ENCODE assay signal across 1 cellular context in the genomic region with DNA sequence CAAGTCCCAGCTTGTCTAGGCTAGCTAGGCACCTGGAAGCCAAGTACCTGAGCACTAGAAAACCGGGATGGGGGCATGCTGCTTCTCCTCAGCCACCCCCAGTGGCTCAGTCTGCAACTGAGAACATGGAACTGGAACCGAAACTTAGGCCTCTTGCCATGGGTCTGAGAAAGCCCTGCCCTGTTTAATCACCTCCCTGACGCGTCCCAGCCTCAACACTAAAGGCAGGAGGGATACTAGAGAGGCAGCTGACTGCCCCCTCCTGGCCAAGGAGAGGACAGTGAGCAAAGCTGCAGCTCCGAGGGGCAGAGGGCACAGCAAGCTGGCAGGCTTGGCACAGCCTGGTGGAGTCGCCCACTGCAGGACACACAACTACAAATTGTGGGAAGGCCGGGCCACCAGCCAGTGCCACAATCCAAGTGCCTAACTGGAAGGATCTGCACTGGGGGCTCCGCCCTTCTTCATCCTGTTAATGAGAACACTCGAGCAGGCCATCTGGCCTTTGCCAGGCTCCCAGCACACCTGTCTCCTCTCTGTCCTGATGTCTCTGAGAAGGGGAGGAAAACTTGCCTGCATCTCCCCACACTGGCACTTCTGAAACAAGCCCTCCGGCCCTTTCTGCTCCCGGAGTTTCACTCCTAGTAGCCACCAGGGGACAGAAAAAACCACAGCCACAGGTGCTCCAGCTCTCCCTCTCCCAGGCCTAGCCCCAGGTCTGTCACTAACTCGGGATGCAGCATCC.
TF ChIP-seq lines count a peak whose summit lies in the region.

No MANE protein-coding gene starts in this region.

TF ChIP-seq in endothelial cell of umbilical vein, 7 proteins besides CTCF, POLR2A, EP300 and RAD21:
- TF ChIP-seq GATA2 (IDR thresholded peaks at IDR 0.05; ENCODE audit: insufficient read depth, insufficient read length, low read depth, low read length) (no peak), EZH2 (IDR thresholded peaks at IDR 0.05; ENCODE audit: borderline replicate concordance, low read depth, low read length, severe bottlenecking) (no peak), FOS (IDR thresholded peaks at IDR 0.05; ENCODE audit: borderline replicate concordance, insufficient read depth, low read length) (no peak), MYC (IDR thresholded peaks at IDR 0.05; ENCODE audit: low read depth, low read length) (no peak), JUN (IDR thresholded peaks at IDR 0.05; ENCODE audit: borderline replicate concordance, insufficient read depth, insufficient read length, low read depth) (no peak), POLR2AphosphoS5 (IDR thresholded peaks at IDR 0.05; ENCODE audit: insufficient read depth, low read depth, low read length) (no peak)
- TF ChIP-seq, protein P1, sequence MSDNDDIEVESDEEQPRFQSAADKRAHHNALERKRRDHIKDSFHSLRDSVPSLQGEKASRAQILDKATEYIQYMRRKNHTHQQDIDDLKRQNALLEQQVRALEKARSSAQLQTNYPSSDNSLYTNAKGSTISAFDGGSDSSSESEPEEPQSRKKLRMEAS (IDR thresholded peaks at IDR 0.05; ENCODE audit: insufficient read depth, insufficient read length), result no peak
TF ChIP-seq in endothelial cell of umbilical vein: peak in this region for 0.
